In genomic region chr7:26489906-26490305, GRCh38 we compare ENCODE assay signal across 22 cellular contexts.
DNase-seq lines count a peak whose midpoint lies in the region; ATAC-seq and TF ChIP-seq lines count a peak whose summit lies in the region.
"Had no signal": no experiment of that assay in that cellular context is flagged by ENCODE, and none has a peak within 500 bp of the region (broad histone marks: within the 10 kb centered on the region; RNA-seq: fewer than 3 reads in every experiment).

No MANE protein-coding gene starts in this region.

- H3K4me1 ChIP-seq in HEK293 (ENCODE audit: control insufficient read depth, insufficient read depth, low read length) (peaks cover 27% of the 10 kb centered on the region), PC-3 (ENCODE audit: insufficient read depth, low read length) (peaks cover 17% of the 10 kb centered on the region)
- H3K4me1 ChIP-seq: A549, BE2C had no signal

- no peak; the same call in 1 of the 2 replicates for ATAC-seq in PC-3
- ATAC-seq: A549 had no signal

- no peaks in the 10 kb centered on the region for H3K79me2 ChIP-seq in PC-3 (ENCODE audit: low read length)

- BruUV-seq in PC-3 (replicated peaks; lab: Mats Ljungman, UMichigan): no TSS peak

- H3K9me3 ChIP-seq in HEK293 (ENCODE audit: control insufficient read depth, insufficient read depth, low read depth, low read length): no peaks in the 10 kb centered on the region
- no peaks in the 10 kb centered on the region for H3K9me3 ChIP-seq in PC-3 (ENCODE audit: low read length)
- H3K9me3 ChIP-seq: BE2C had no signal

- POLR2A ChIA-PET in HEK293 (lab: Yijun Ruan, JAX): no interaction called here
- POLR2A ChIA-PET in PC-3 (lab: Charles Lee; ENCODE audit: unreplicated experiment): no interaction called here

- no peaks in the 10 kb centered on the region for H3K36me3 Mint-ChIP-seq in mesothelial cell of epicardium
- no peaks in the 10 kb centered on the region for H3K36me3 Mint-ChIP-seq in activated naive CD4-positive, alpha-beta T cell treated with anti-CD3 and anti-CD28 coated beads, Interleukin-2, amount 10 ng/mL, durations not matched to agents 7 days and 5 days
- H3K36me3 Mint-ChIP-seq: CD14-positive monocyte; CD8-positive, alpha-beta memory T cell had no signal

- no peaks in the 10 kb centered on the region for H3K9me2 ChIP-seq in PC-3 (replicated peaks; ENCODE audit: low read length)

- no peak overlapping the region for H3K4me3 Mint-ChIP-seq in mesothelial cell of epicardium
- no peak overlapping the region for H3K4me3 Mint-ChIP-seq in activated naive CD4-positive, alpha-beta T cell treated with anti-CD3 and anti-CD28 coated beads, Interleukin-2, amount 10 ng/mL, durations not matched to agents 7 days and 5 days
- H3K4me3 Mint-ChIP-seq: CD14-positive monocyte; CD4-positive, alpha-beta T cell; CD8-positive, alpha-beta memory T cell; GM23338; H9; HFFc6 had no signal

- H3K27ac Mint-ChIP-seq in mesothelial cell of epicardium: peak overlapping the region; percentile 84
- H3K27ac Mint-ChIP-seq in activated naive CD4-positive, alpha-beta T cell treated with anti-CD3 and anti-CD28 coated beads, Interleukin-2, amount 10 ng/mL, durations not matched to agents 7 days and 5 days: no peak overlapping the region
- H3K27ac Mint-ChIP-seq: CD14-positive monocyte; CD4-positive, alpha-beta T cell; CD8-positive, alpha-beta memory T cell; GM23338; H9; HFFc6 had no signal

- H2AFZ ChIP-seq in PC-3 (ENCODE audit: low read length): no peak overlapping the region

- intact Hi-C loops in PC-3 (cut with micrococcal nuclease): no loop called here

- no peak overlapping the region for H3K4me3 ChIP-seq in HEK293 (ENCODE audit: low read depth, low read length)
- no peak overlapping the region for H3K4me3 ChIP-seq in PC-3 (ENCODE audit: low read length)
- H3K4me3 ChIP-seq: A549; BLaER1 treated with 17β-estradiol and CSF1 and Interleukin-3, amounts not matched to agents 10 nM and 100 nM; GM23338 had no signal

- CTCF ChIA-PET in HEK293 (lab: Yijun Ruan, JAX): interaction anchor here (0.6 to 2.4 kb wide), 4 partner anchors 8 to 1058 kb away, joined by 3 to 7 read pairs (median 6); no protein-coding TSS in a partner anchor
- CTCF ChIA-PET in PC-3 (lab: Charles Lee): no interaction called here
- CTCF ChIA-PET in activated naive CD4-positive, alpha-beta T cell treated with anti-CD3 and anti-CD28 coated beads, Interleukin-2, amount 10 ng/mL, durations not matched to agents 7 days and 5 days (lab: Charles Lee): no interaction called here

- H3K27me3 Mint-ChIP-seq in mesothelial cell of epicardium (ENCODE audit: low read depth): no peaks in the 10 kb centered on the region
- H3K27me3 Mint-ChIP-seq in activated naive CD4-positive, alpha-beta T cell treated with anti-CD3 and anti-CD28 coated beads, Interleukin-2, amount 10 ng/mL, durations not matched to agents 7 days and 5 days: peaks cover 13% of the 10 kb centered on the region

- no peak overlapping the region for H3K9ac ChIP-seq in PC-3 (ENCODE audit: low read length)
- H3K9ac ChIP-seq: BLaER1 treated with 17β-estradiol and CSF1 and Interleukin-3, amounts not matched to agents 10 nM and 100 nM had no signal

- peak overlapping the region; percentile 39; the same call in 1 of the 2 replicates for H3K27ac ChIP-seq in HEK293 (ENCODE audit: extremely low read depth, low read depth, low read length)
- peak overlapping the region; percentile 53 for H3K27ac ChIP-seq in PC-3 (ENCODE audit: low read length)
- H3K27ac ChIP-seq: A549; BLaER1 treated with 17β-estradiol and CSF1 and Interleukin-3, amounts not matched to agents 10 nM and 100 nM had no signal

- H3K9me3 Mint-ChIP-seq in mesothelial cell of epicardium: no peaks in the 10 kb centered on the region
- no peaks in the 10 kb centered on the region for H3K9me3 Mint-ChIP-seq in activated naive CD4-positive, alpha-beta T cell treated with anti-CD3 and anti-CD28 coated beads, Interleukin-2, amount 10 ng/mL, durations not matched to agents 7 days and 5 days
- H3K9me3 Mint-ChIP-seq: CD4-positive, alpha-beta T cell; CD8-positive, alpha-beta memory T cell; GM23338 had no signal

- no peaks in the 10 kb centered on the region for H3F3A ChIP-seq in PC-3 (ENCODE audit: low read length, unreplicated experiment)

- H3K36me3 ChIP-seq in HEK293 (ENCODE audit: control insufficient read depth in 2 of 2, insufficient read depth in 1 of 2, low read length in 2 of 2): no peaks in the 10 kb centered on the region
- H3K36me3 ChIP-seq in PC-3 (ENCODE audit: low read depth, low read length): no peaks in the 10 kb centered on the region
- H3K36me3 ChIP-seq: BE2C; BLaER1 treated with 17β-estradiol and CSF1 and Interleukin-3, amounts not matched to agents 10 nM and 100 nM had no signal

- DNase-seq in PC-3 (peak; percentile 46), SW480 (ENCODE audit: low spot score) (peak; percentile 59), mesothelial cell of epicardium (ENCODE audit: low spot score in 2 of 2, unreplicated experiment in 2 of 2) (no peak), glomerular visceral epithelial cell (ENCODE audit: extremely low spot score) (no peak), D341Med (ENCODE audit: low spot score) (no peak)
- DNase-seq in activated naive CD4-positive, alpha-beta T cell treated with anti-CD3 and anti-CD28 coated beads, Interleukin-2, amount 10 ng/mL, durations not matched to agents 7 days and 5 days: no peak
- no peak for DNase-seq in activated CD4-positive, alpha-beta T cell treated with anti-CD3 and anti-CD28 coated beads for 48 hours
- DNase-seq: 8988T; ACHN; AML-193; BE2C; CD4-positive, alpha-beta T cell; CD8-positive, alpha-beta memory T cell; DMS53; GF-D8; H9; HFFc6 had no signal

- H3K4me1 Mint-ChIP-seq in mesothelial cell of epicardium: peaks cover 92% of the 10 kb centered on the region
- H3K4me1 Mint-ChIP-seq in activated naive CD4-positive, alpha-beta T cell treated with anti-CD3 and anti-CD28 coated beads, Interleukin-2, amount 10 ng/mL, durations not matched to agents 7 days and 5 days: no peaks in the 10 kb centered on the region
- H3K4me1 Mint-ChIP-seq: CD14-positive monocyte; CD8-positive, alpha-beta memory T cell had no signal

- no peak overlapping the region for H3K4me2 ChIP-seq in PC-3 (ENCODE audit: low read length)
- H3K4me2 ChIP-seq: A549; BLaER1 treated with 17β-estradiol and CSF1 and Interleukin-3, amounts not matched to agents 10 nM and 100 nM; GM23338 had no signal

- TF ChIP-seq CTCF in HEK293 (tag by site-specific recombination; IDR thresholded peaks at IDR 0.05) (no peak), PC-3 (conservative IDR thresholded peaks at IDR 0.05; ENCODE audit: low read depth, low read length) (no peak), mesothelial cell of epicardium (IDR thresholded peaks at IDR 0.05; ENCODE audit: unreplicated experiment) (no peak)

- no peaks in the 10 kb centered on the region for H4K20me1 ChIP-seq in PC-3 (ENCODE audit: low read length)
- H4K20me1 ChIP-seq: BLaER1 treated with 17β-estradiol and CSF1 and Interleukin-3, amounts not matched to agents 10 nM and 100 nM had no signal

- H3K27me3 ChIP-seq in PC-3 (ENCODE audit: low read length): no peaks in the 10 kb centered on the region
- H3K27me3 ChIP-seq: BLaER1 treated with 17β-estradiol and CSF1 and Interleukin-3, amounts not matched to agents 10 nM and 100 nM had no signal

TF ChIP-seq in HEK293, 187 proteins besides CTCF, POLR2A, EP300 and RAD21 (continues in another document):
- TF ChIP-seq, protein P1, sequence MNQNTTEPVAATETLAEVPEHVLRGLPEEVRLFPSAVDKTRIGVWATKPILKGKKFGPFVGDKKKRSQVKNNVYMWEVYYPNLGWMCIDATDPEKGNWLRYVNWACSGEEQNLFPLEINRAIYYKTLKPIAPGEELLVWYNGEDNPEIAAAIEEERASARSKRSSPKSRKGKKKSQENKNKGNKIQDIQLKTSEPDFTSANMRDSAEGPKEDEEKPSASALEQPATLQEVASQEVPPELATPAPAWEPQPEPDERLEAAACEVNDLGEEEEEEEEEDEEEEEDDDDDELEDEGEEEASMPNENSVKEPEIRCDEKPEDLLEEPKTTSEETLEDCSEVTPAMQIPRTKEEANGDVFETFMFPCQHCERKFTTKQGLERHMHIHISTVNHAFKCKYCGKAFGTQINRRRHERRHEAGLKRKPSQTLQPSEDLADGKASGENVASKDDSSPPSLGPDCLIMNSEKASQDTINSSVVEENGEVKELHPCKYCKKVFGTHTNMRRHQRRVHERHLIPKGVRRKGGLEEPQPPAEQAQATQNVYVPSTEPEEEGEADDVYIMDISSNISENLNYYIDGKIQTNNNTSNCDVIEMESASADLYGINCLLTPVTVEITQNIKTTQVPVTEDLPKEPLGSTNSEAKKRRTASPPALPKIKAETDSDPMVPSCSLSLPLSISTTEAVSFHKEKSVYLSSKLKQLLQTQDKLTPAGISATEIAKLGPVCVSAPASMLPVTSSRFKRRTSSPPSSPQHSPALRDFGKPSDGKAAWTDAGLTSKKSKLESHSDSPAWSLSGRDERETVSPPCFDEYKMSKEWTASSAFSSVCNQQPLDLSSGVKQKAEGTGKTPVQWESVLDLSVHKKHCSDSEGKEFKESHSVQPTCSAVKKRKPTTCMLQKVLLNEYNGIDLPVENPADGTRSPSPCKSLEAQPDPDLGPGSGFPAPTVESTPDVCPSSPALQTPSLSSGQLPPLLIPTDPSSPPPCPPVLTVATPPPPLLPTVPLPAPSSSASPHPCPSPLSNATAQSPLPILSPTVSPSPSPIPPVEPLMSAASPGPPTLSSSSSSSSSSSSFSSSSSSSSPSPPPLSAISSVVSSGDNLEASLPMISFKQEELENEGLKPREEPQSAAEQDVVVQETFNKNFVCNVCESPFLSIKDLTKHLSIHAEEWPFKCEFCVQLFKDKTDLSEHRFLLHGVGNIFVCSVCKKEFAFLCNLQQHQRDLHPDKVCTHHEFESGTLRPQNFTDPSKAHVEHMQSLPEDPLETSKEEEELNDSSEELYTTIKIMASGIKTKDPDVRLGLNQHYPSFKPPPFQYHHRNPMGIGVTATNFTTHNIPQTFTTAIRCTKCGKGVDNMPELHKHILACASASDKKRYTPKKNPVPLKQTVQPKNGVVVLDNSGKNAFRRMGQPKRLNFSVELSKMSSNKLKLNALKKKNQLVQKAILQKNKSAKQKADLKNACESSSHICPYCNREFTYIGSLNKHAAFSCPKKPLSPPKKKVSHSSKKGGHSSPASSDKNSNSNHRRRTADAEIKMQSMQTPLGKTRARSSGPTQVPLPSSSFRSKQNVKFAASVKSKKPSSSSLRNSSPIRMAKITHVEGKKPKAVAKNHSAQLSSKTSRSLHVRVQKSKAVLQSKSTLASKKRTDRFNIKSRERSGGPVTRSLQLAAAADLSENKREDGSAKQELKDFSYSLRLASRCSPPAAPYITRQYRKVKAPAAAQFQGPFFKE (tag by site-specific recombination; IDR thresholded peaks at IDR 0.05; ENCODE audit: borderline replicate concordance): no peak
- TF ChIP-seq EGR2 (tag by site-specific recombination; IDR thresholded peaks at IDR 0.05; ENCODE audit: low read depth) (no peak), ZNF146 (tag by site-specific recombination; IDR thresholded peaks at IDR 0.05) (no peak), ZNF366 (tag by site-specific recombination; conservative IDR thresholded peaks at IDR 0.05) (no peak), ZNF157 (tag by site-specific recombination; IDR thresholded peaks at IDR 0.05) (no peak), ZSCAN16 (tag by site-specific recombination; IDR thresholded peaks at IDR 0.05) (no peak), SETDB1 (IDR thresholded peaks at IDR 0.05; ENCODE audit: insufficient read length, low read length) (no peak), ZNF843 (tag by site-specific recombination; IDR thresholded peaks at IDR 0.05) (no peak)

Comparison
In these comparisons a context has a peak if more than half of its experiments do, and no peak if none do; other contexts are left out.
1. DNase-seq: peak in PC-3 (single experiment) and SW480 (single experiment); none in mesothelial cell of epicardium (0 of 2), activated naive CD4-positive, alpha-beta T cell treated with anti-CD3 and anti-CD28 coated beads, Interleukin-2, amount 10 ng/mL, durations not matched to agents 7 days and 5 days (single experiment), glomerular visceral epithelial cell (single experiment), D341Med (single experiment) and activated CD4-positive, alpha-beta T cell treated with anti-CD3 and anti-CD28 coated beads for 48 hours (single experiment).